16 cellular contexts compared by ENCODE assay signal in genomic region chr16:29836623-29837022, GRCh38. TPM values are rescaled to one million over a fixed set of nuclear protein-coding genes. Genes with fewer than 3 reads are reported as not detected.
DNase-seq lines count a peak whose midpoint lies in the region; ATAC-seq, FAIRE-seq and TF ChIP-seq lines count a peak whose summit lies in the region.
"Had no signal": no experiment of that assay in that cellular context is flagged by ENCODE, and none has a peak within 500 bp of the region (broad histone marks: within the 10 kb centered on the region; RNA-seq: fewer than 3 reads in every experiment).

No MANE protein-coding gene starts in this region.

- H3K4me3 ChIP-seq in A549, result no peak overlapping the region
- H3K4me3 ChIP-seq in HEK293 (ENCODE audit: low read depth, low read length), result no peak overlapping the region
- no peak overlapping the region for H3K4me3 ChIP-seq in H1 (ENCODE audit: extremely low read depth in 1 of 4, insufficient read depth in 2 of 4, low read depth in 3 of 4, low read length in 4 of 4)
- H3K4me3 ChIP-seq in osteoblast (ENCODE audit: insufficient read depth, low read length), result no peak overlapping the region
- H3K4me3 ChIP-seq: BLaER1 treated with 17β-estradiol and CSF1 and Interleukin-3, amounts not matched to agents 10 nM and 100 nM; GM23248; HAP-1 had no signal

- no peak overlapping the region for H2BK120ac ChIP-seq in H1 (replicated peaks; ENCODE audit: low read depth, low read length)

- H4K5ac ChIP-seq in H1 (ENCODE audit: insufficient read length, low read depth, low read length), result no peak overlapping the region

- no peak overlapping the region for H3K27ac Mint-ChIP-seq in activated CD4-positive, alpha-beta memory T cell treated with anti-CD3 and anti-CD28 coated beads for 36 hours
- H3K27ac Mint-ChIP-seq: CD4-positive, CD25-positive, alpha-beta regulatory T cell had no signal

- 94% methylated on average over 8 of the region's 15 CpGs for WGBS in A549 (ENCODE audit: missing lambda C conversion rate)
- 86% methylated on average over 15 of the region's 15 CpGs; no CpG with 5 or more reads in 1 of the 2 experiments for WGBS in H1 (ENCODE audit: extremely low coverage in 1 of 2, insufficient coverage in 1 of 2, insufficient read length in 1 of 2, insufficient replicate concordance in 2 of 2, low coverage in 1 of 2, low lambda C conversion rate in 2 of 2, missing lambda C conversion rate in 1 of 2), 2 experiments

- TF ChIP-seq EP300 in A549 (IDR thresholded peaks at IDR 0.05), result no peak
- no peak for TF ChIP-seq EP300 in H1 (IDR thresholded peaks at IDR 0.05; ENCODE audit: borderline replicate concordance in 1 of 2, low read depth in 2 of 2, low read length in 2 of 2)

- intact Hi-C loops in activated CD4-positive, alpha-beta memory T cell treated with anti-CD3 and anti-CD28 coated beads for 36 hours (cut with micrococcal nuclease), result no loop called here

- no peak overlapping the region for H3K23ac ChIP-seq in H1 (ENCODE audit: insufficient read length)

- no peaks in the 10 kb centered on the region for H3K9me3 Mint-ChIP-seq in activated CD4-positive, alpha-beta memory T cell treated with anti-CD3 and anti-CD28 coated beads for 36 hours
- H3K9me3 Mint-ChIP-seq: CD4-positive, CD25-positive, alpha-beta regulatory T cell had no signal

- TF ChIP-seq RAD21 in A549 (conservative IDR thresholded peaks at IDR 0.05 in 1 of 2, IDR thresholded peaks at IDR 0.05 in 1 of 2), result no peak
- TF ChIP-seq RAD21 in H1 (IDR thresholded peaks at IDR 0.05 in 1 of 2, conservative IDR thresholded peaks at IDR 0.05 in 1 of 2; ENCODE audit: low read depth in 2 of 2, low read length in 2 of 2), result no peak

- H3K27me3 Mint-ChIP-seq in activated CD4-positive, alpha-beta memory T cell treated with anti-CD3 and anti-CD28 coated beads for 36 hours, result no peaks in the 10 kb centered on the region
- H3K27me3 Mint-ChIP-seq: CD4-positive, CD25-positive, alpha-beta regulatory T cell had no signal

- H4K20me1 ChIP-seq in H1 (replicated peaks in 1 of 2; ENCODE audit: control insufficient read depth in 1 of 2, insufficient read depth in 2 of 2, low read length in 2 of 2), result no peaks in the 10 kb centered on the region
- peaks cover 17% of the 10 kb centered on the region for H4K20me1 ChIP-seq in osteoblast (ENCODE audit: insufficient read depth, low read length)

- no peak overlapping the region for H2BK15ac ChIP-seq in H1 (ENCODE audit: low read length)

- DNase-seq in A549 (ENCODE audit: low read depth in 1 of 2, low spot score in 1 of 2), result no peak
- no peak for DNase-seq in H1 (ENCODE audit: low read depth in 1 of 2, low spot score in 2 of 2)
- peak; percentile 6 for DNase-seq in osteoblast (ENCODE audit: insufficient read length, low spot score, missing footprints)
- DNase-seq in activated CD4-positive, alpha-beta memory T cell treated with anti-CD3 and anti-CD28 coated beads for 36 hours, result no peak
- no peak for DNase-seq in foreskin melanocyte
- DNase-seq: 8988T; Calu3; CD4-positive, CD25-positive, alpha-beta regulatory T cell; DMS 273 treated with DMSO at 0.1 percent for 48 hours; GM23248 had no signal

- H2BK12ac ChIP-seq in H1 (ENCODE audit: low read depth, low read length), result no peak overlapping the region

- no peak overlapping the region for H3K14ac ChIP-seq in H1 (ENCODE audit: insufficient read length)

- no peak overlapping the region for H3K18ac ChIP-seq in H1 (ENCODE audit: extremely low read depth, low read length)

- H3K4me2 ChIP-seq in A549, result no peak overlapping the region
- no peak overlapping the region for H3K4me2 ChIP-seq in H1 (ENCODE audit: insufficient read depth in 1 of 2, low read depth in 2 of 2, low read length in 2 of 2)
- no peak overlapping the region for H3K4me2 ChIP-seq in osteoblast (ENCODE audit: insufficient read depth, low read length)
- H3K4me2 ChIP-seq: BLaER1 treated with 17β-estradiol and CSF1 and Interleukin-3, amounts not matched to agents 10 nM and 100 nM had no signal

- H4K91ac ChIP-seq in H1 (replicated peaks; ENCODE audit: insufficient read length, low read length), result no peak overlapping the region

- H3K4me1 ChIP-seq in A549 (peaks cover 16% of the 10 kb centered on the region), HEK293 (ENCODE audit: control insufficient read depth, insufficient read depth, low read length) (no peaks in the 10 kb centered on the region), H1 (replicated peaks in 1 of 4; ENCODE audit: control insufficient read depth in 3 of 4, insufficient read depth in 4 of 4, low read length in 3 of 4) (peaks cover 0 to 2% (median 0%) of the 10 kb centered on the region in 4 experiments; a peak in 1 of 7 replicates), osteoblast (ENCODE audit: insufficient read depth, low read length) (no peaks in the 10 kb centered on the region)
- H3K4me1 ChIP-seq: BLaER1 treated with 17β-estradiol and CSF1 and Interleukin-3, amounts not matched to agents 10 nM and 100 nM; HAP-1 had no signal

- TF ChIP-seq POLR2A in A549 (IDR thresholded peaks at IDR 0.05; ENCODE audit: low read length) (no peak), H1 (IDR thresholded peaks at IDR 0.05; ENCODE audit: control extremely low read depth in 1 of 2, low read depth in 2 of 2, low read length in 2 of 2) (no peak)

- H3K27me3 ChIP-seq in H1 (replicated peaks in 1 of 4; ENCODE audit: control insufficient read depth in 3 of 4, extremely low read depth in 1 of 4, insufficient read depth in 3 of 4, low read length in 3 of 4), result no peaks in the 10 kb centered on the region
- H3K27me3 ChIP-seq in osteoblast (ENCODE audit: insufficient read depth, low read length), result no peaks in the 10 kb centered on the region
- H3K27me3 ChIP-seq: BLaER1 treated with 17β-estradiol and CSF1 and Interleukin-3, amounts not matched to agents 10 nM and 100 nM had no signal

- H3K27ac ChIP-seq in A549 (no peak overlapping the region), HEK293 (ENCODE audit: extremely low read depth, low read depth, low read length) (no peak overlapping the region), H1 (ENCODE audit: low read depth, low read length) (no peak overlapping the region), osteoblast (ENCODE audit: low read depth, low read length) (no peak overlapping the region)
- H3K27ac ChIP-seq: BLaER1 treated with 17β-estradiol and CSF1 and Interleukin-3, amounts not matched to agents 10 nM and 100 nM; GM23248 had no signal

- ATAC-seq in A549 (0 out of 6 replicates have a peak, but pooled peaks have one; percentile 24 to 41), GM18519 (IDR thresholded peaks at IDR 0.05; ENCODE audit: low FRiP score, unreplicated experiment) (no peak)

- CTCF ChIA-PET in A549 (lab: Yijun Ruan, JAX) (interaction anchor here (0.7 to 26.2 kb wide), 3 partner anchors 12 to 18 kb away, joined by 3 to 568 read pairs (median 53); partner anchors contain the start of genes MAZ, MVP, PAGR1 and PRRT2), HEK293 (lab: Yijun Ruan, JAX) (interaction anchor here (0.5 to 6.5 kb wide), 4 partner anchors 12 to 195 kb away, joined by 3 to 67 read pairs (median 4); partner anchors contain the start of gene TLCD3B), H1 (lab: Charles Lee; ENCODE audit: partially characterized antibody) (interaction anchor here (0.9 to 3.6 kb wide), 2 partner anchors 11 to 25 kb away, joined by 4 to 27 read pairs; no protein-coding TSS in a partner anchor)
- CTCF ChIA-PET in activated CD4-positive, alpha-beta memory T cell treated with anti-CD3 and anti-CD28 coated beads for 36 hours (lab: Charles Lee), result interaction anchor here (4.4 kb wide), 1 partner anchor 12 kb away, joined by 24 read pairs; no protein-coding TSS in a partner anchor

- no peak overlapping the region; a peak in 1 of 7 replicates for H3K9ac ChIP-seq in H1 (replicated peaks in 1 of 4; ENCODE audit: extremely low read depth in 1 of 4, low read depth in 3 of 4, low read length in 3 of 4)
- H3K9ac ChIP-seq: BLaER1 treated with 17β-estradiol and CSF1 and Interleukin-3, amounts not matched to agents 10 nM and 100 nM; GM23248 had no signal

- no peak overlapping the region for H3K56ac ChIP-seq in H1 (replicated peaks; ENCODE audit: insufficient read length, low read depth, low read length)

- POLR2A ChIA-PET in A549 (lab: Yijun Ruan, JAX) (no interaction called here), HEK293 (lab: Yijun Ruan, JAX) (no interaction called here), H1 (lab: Charles Lee; ENCODE audit: partially characterized antibody) (interaction anchor here (0.9 to 1.5 kb wide), 3 partner anchors 9 to 14 kb away, joined by 3 to 6 read pairs (median 4); no protein-coding TSS in a partner anchor)
- POLR2A ChIA-PET in activated CD4-positive, alpha-beta memory T cell treated with anti-CD3 and anti-CD28 coated beads for 36 hours (lab: Charles Lee), result no interaction called here

- H4K8ac ChIP-seq in H1 (ENCODE audit: extremely low read depth, insufficient read depth, low read length), result 0 out of 2 replicates have a peak overlapping the region, but pooled peaks have one; percentile 85

- FAIRE-seq in A549 (lab: Jason Lieb, UNC), result no peak
- FAIRE-seq in H1 (lab: Jason Lieb, UNC), result no peak
- FAIRE-seq: GM18507, HTR-8/SVneo had no signal

- H3K4ac ChIP-seq in H1 (replicated peaks; ENCODE audit: insufficient read length, low read depth, low read length), result no peak overlapping the region

- H3K36me3 ChIP-seq in HEK293 (ENCODE audit: control insufficient read depth in 2 of 2, insufficient read depth in 1 of 2, low read length in 2 of 2) (peaks cover 0 to 5% of the 10 kb centered on the region in 2 experiments; a peak in 1 of 3 replicates), H1 (ENCODE audit: control insufficient read depth in 2 of 4, insufficient read depth in 4 of 4, low read length in 3 of 4) (no peaks in the 10 kb centered on the region), osteoblast (ENCODE audit: insufficient read depth, low read length) (peaks cover 86% of the 10 kb centered on the region)
- H3K36me3 ChIP-seq: HAP-1 had no signal

- H2AFZ ChIP-seq in H1 (ENCODE audit: low read length), result no peak overlapping the region
- no peak overlapping the region for H2AFZ ChIP-seq in osteoblast (ENCODE audit: low read length)
- H2AFZ ChIP-seq: GM23248 had no signal

- no peak overlapping the region for H2BK20ac ChIP-seq in H1 (ENCODE audit: low read length)

- H2BK5ac ChIP-seq in H1 (ENCODE audit: low read depth, low read length), result no peak overlapping the region

- peaks cover 43% of the 10 kb centered on the region for H3K36me3 Mint-ChIP-seq in activated CD4-positive, alpha-beta memory T cell treated with anti-CD3 and anti-CD28 coated beads for 36 hours

- H3K79me2 ChIP-seq in H1 (ENCODE audit: control insufficient read depth in 1 of 2, insufficient read depth in 2 of 2, low read length in 2 of 2) (no peaks in the 10 kb centered on the region), osteoblast (ENCODE audit: insufficient read depth, low read length) (peaks cover 17% of the 10 kb centered on the region)

- no peak overlapping the region for H2AK5ac ChIP-seq in H1 (ENCODE audit: low read depth, low read length)

- H3K23me2 ChIP-seq in H1 (ENCODE audit: low read depth, low read length), result no peaks in the 10 kb centered on the region

- no peaks in the 10 kb centered on the region for H3K79me1 ChIP-seq in H1 (ENCODE audit: low read depth, low read length)

- H3K4me3 Mint-ChIP-seq in activated CD4-positive, alpha-beta memory T cell treated with anti-CD3 and anti-CD28 coated beads for 36 hours, result no peak overlapping the region

- TF ChIP-seq CTCF in A549 (IDR thresholded peaks at IDR 0.05), result no peak
- TF ChIP-seq CTCF in HEK293 (tag by site-specific recombination; IDR thresholded peaks at IDR 0.05), result no peak
- TF ChIP-seq CTCF in H1 (IDR thresholded peaks at IDR 0.05; ENCODE audit: control extremely low read depth in 1 of 3, insufficient read depth in 1 of 3, low read depth in 1 of 3, low read length in 3 of 3), result no peak
- no peak for TF ChIP-seq CTCF in osteoblast (IDR thresholded peaks at IDR 0.05; ENCODE audit: extremely low read depth, low read depth, low read length)

- H3K9me3 ChIP-seq in A549, result no peaks in the 10 kb centered on the region
- H3K9me3 ChIP-seq in HEK293 (ENCODE audit: control insufficient read depth, insufficient read depth, low read depth, low read length), result no peaks in the 10 kb centered on the region
- H3K9me3 ChIP-seq in H1 (ENCODE audit: insufficient read depth in 2 of 2, low read depth in 1 of 2, low read length in 1 of 2), result no peaks in the 10 kb centered on the region
- H3K9me3 ChIP-seq in osteoblast (ENCODE audit: low read depth, low read length), result no peaks in the 10 kb centered on the region
- H3K9me3 ChIP-seq: BLaER1 treated with 17β-estradiol and CSF1 and Interleukin-3, amounts not matched to agents 10 nM and 100 nM; HAP-1 had no signal

- H3K4me1 Mint-ChIP-seq in activated CD4-positive, alpha-beta memory T cell treated with anti-CD3 and anti-CD28 coated beads for 36 hours (ENCODE audit: low read depth), result peaks cover 11% of the 10 kb centered on the region

RNA-seq across cellular contexts. Expression of gene MVP, which starts 16.4 kb away (rescaled TPM):
- polyA plus RNA-seq in A549 (2011; rRNA removed), result 73.3 and 87.7 TPM in 2 replicates
- 50.3 and 58.7 TPM in 2 replicates for polyA plus RNA-seq in A549 (2012; cell fraction: cytosol; rRNA removed)
- polyA plus RNA-seq in A549 (2012; cell fraction: nucleus; rRNA removed), result 188 and 201 TPM in 2 replicates
- 86.2 to 109 TPM (median 106 TPM) in 3 replicates for polyA plus RNA-seq in A549 (2017; fragmentation: RNase III; extraction: RNeasy Plus Mini Kit Qiagen cat#74134 plus additional on column Dnase treatment)
- polyA minus RNA-seq in A549 (2011; rRNA and poly(A)+ RNA removed), result 325 and 351 TPM in 2 replicates
- 1.9 and 2.9 TPM in 2 replicates for total RNA-seq in H1 (2021; fragmentation: NEBNext Ultra II Directional; extraction: Animal tissue kit (Norgen Biotek cat#: 25700))
- polyA plus RNA-seq in H1 (2011; rRNA removed), result 1.9 and 4.3 TPM in 2 replicates
- 4.8 TPM for polyA plus RNA-seq in H1 (2011; cell fraction: cytosol; rRNA removed)
- polyA plus RNA-seq in H1 (2011; cell fraction: nucleus; rRNA removed), result 18.5 TPM
- polyA plus RNA-seq in H1 (2012, experiment 1 of 2), result 2.4 to 5.6 TPM (median 3.9 TPM) in 4 replicates
- 1.9 TPM for polyA plus RNA-seq in H1 (2012, experiment 2 of 2)
- polyA plus RNA-seq in H1 (2013, experiment 1 of 2), result 1.4 TPM
- polyA plus RNA-seq in H1 (2013, experiment 2 of 2), result 1.6 TPM
- polyA minus RNA-seq in H1 (2011; rRNA and poly(A)+ RNA removed), result 6.9 and 15.2 TPM in 2 replicates
- polyA minus RNA-seq in H1 (2011; cell fraction: cytosol; rRNA and poly(A)+ RNA removed), result 4.5 TPM
- 3.7 TPM for polyA minus RNA-seq in H1 (2011; cell fraction: nucleus; rRNA and poly(A)+ RNA removed)
- 273 and 274 TPM in 2 replicates for total RNA-seq in osteoblast
- total RNA-seq in activated CD4-positive, alpha-beta memory T cell treated with anti-CD3 and anti-CD28 coated beads for 36 hours, result 100 to 1,000 TPM; 149 to 156 TPM

RNA-seq across cellular contexts. Expression of gene PAGR1, which starts 20.7 kb away (rescaled TPM):
- polyA plus RNA-seq in A549 (2011; rRNA removed) (18.9 and 26.7 TPM in 2 replicates), A549 (2017; fragmentation: RNase III; extraction: RNeasy Plus Mini Kit Qiagen cat#74134 plus additional on column Dnase treatment) (41.0 to 44.5 TPM (median 43.1 TPM) in 3 replicates), H1 (2011; rRNA removed) (35.4 and 53.5 TPM in 2 replicates)
- polyA plus RNA-seq in A549 (2012; cell fraction: cytosol; rRNA removed), result 43.8 and 50.3 TPM in 2 replicates
- 25.9 and 29.0 TPM in 2 replicates for polyA plus RNA-seq in A549 (2012; cell fraction: nucleus; rRNA removed)
- polyA minus RNA-seq in A549 (2011; rRNA and poly(A)+ RNA removed), result 4.3 and 5.9 TPM in 2 replicates
- 56.4 and 56.6 TPM in 2 replicates for total RNA-seq in H1 (2021; fragmentation: NEBNext Ultra II Directional; extraction: Animal tissue kit (Norgen Biotek cat#: 25700))
- polyA plus RNA-seq in H1 (2011; cell fraction: cytosol; rRNA removed), result 61.5 TPM
- 143 TPM for polyA plus RNA-seq in H1 (2011; cell fraction: nucleus; rRNA removed)
- polyA plus RNA-seq in H1 (2012, experiment 1 of 2), result 53.2 to 67.0 TPM (median 62.3 TPM) in 4 replicates
- 60.2 TPM for polyA plus RNA-seq in H1 (2012, experiment 2 of 2)
- 43.2 TPM for polyA plus RNA-seq in H1 (2013, experiment 1 of 2)
- polyA plus RNA-seq in H1 (2013, experiment 2 of 2), result 44.5 TPM
- 5.8 and 8.3 TPM in 2 replicates for polyA minus RNA-seq in H1 (2011; rRNA and poly(A)+ RNA removed)
- polyA minus RNA-seq in H1 (2011; cell fraction: cytosol; rRNA and poly(A)+ RNA removed), result 19.6 TPM
- polyA minus RNA-seq in H1 (2011; cell fraction: nucleus; rRNA and poly(A)+ RNA removed), result 30.1 TPM
- total RNA-seq in osteoblast, result 16.8 and 19.9 TPM in 2 replicates
- 10 to 100 TPM; 21.9 to 24.0 TPM for total RNA-seq in activated CD4-positive, alpha-beta memory T cell treated with anti-CD3 and anti-CD28 coated beads for 36 hours

RNA-seq across cellular contexts. Expression of gene PRRT2, which starts 24.6 kb away (rescaled TPM):
- polyA plus RNA-seq in A549 (2011; rRNA removed) (0.25 and 0.34 TPM in 2 replicates), A549 (2017; fragmentation: RNase III; extraction: RNeasy Plus Mini Kit Qiagen cat#74134 plus additional on column Dnase treatment) (0.34 to 0.55 TPM (median 0.44 TPM) in 3 replicates), H1 (2011; rRNA removed) (32.6 and 49.7 TPM in 2 replicates)
- 0.54 and 0.62 TPM in 2 replicates for polyA plus RNA-seq in A549 (2012; cell fraction: cytosol; rRNA removed)
- 5.0 and 5.1 TPM in 2 replicates for polyA plus RNA-seq in A549 (2012; cell fraction: nucleus; rRNA removed)
- polyA minus RNA-seq in A549 (2011; rRNA and poly(A)+ RNA removed), result 0.29 and 0.34 TPM in 2 replicates
- total RNA-seq in H1 (2021; fragmentation: NEBNext Ultra II Directional; extraction: Animal tissue kit (Norgen Biotek cat#: 25700)), result 12.8 and 16.6 TPM in 2 replicates
- 36.1 TPM for polyA plus RNA-seq in H1 (2011; cell fraction: cytosol; rRNA removed)
- 233 TPM for polyA plus RNA-seq in H1 (2011; cell fraction: nucleus; rRNA removed)
- polyA plus RNA-seq in H1 (2012, experiment 1 of 2), result 25.4 to 32.2 TPM (median 26.8 TPM) in 4 replicates
- polyA plus RNA-seq in H1 (2012, experiment 2 of 2), result 12.5 TPM
- 16.5 TPM for polyA plus RNA-seq in H1 (2013, experiment 1 of 2)
- 13.8 TPM for polyA plus RNA-seq in H1 (2013, experiment 2 of 2)
- 4.5 and 8.5 TPM in 2 replicates for polyA minus RNA-seq in H1 (2011; rRNA and poly(A)+ RNA removed)
- 5.9 TPM for polyA minus RNA-seq in H1 (2011; cell fraction: cytosol; rRNA and poly(A)+ RNA removed)
- 29.9 TPM for polyA minus RNA-seq in H1 (2011; cell fraction: nucleus; rRNA and poly(A)+ RNA removed)
- 1.4 and 4.1 TPM in 2 replicates for total RNA-seq in osteoblast
- 1 to 10 TPM in 1 of 2 experiments, under 1 TPM in 1; 1.00 to 2.6 TPM for total RNA-seq in activated CD4-positive, alpha-beta memory T cell treated with anti-CD3 and anti-CD28 coated beads for 36 hours

RNA-seq across cellular contexts. Expression of gene CDIPT, which starts 26.4 kb away (rescaled TPM):
- polyA plus RNA-seq in A549 (2011; rRNA removed) (64.0 and 84.3 TPM in 2 replicates), A549 (2017; fragmentation: RNase III; extraction: RNeasy Plus Mini Kit Qiagen cat#74134 plus additional on column Dnase treatment) (60.3 to 72.1 TPM (median 71.2 TPM) in 3 replicates), H1 (2011; rRNA removed) (140 and 190 TPM in 2 replicates)
- polyA plus RNA-seq in A549 (2012; cell fraction: cytosol; rRNA removed), result 101 and 128 TPM in 2 replicates
- 105 TPM in 2 replicates for polyA plus RNA-seq in A549 (2012; cell fraction: nucleus; rRNA removed)
- polyA minus RNA-seq in A549 (2011; rRNA and poly(A)+ RNA removed), result 45.2 and 48.8 TPM in 2 replicates
- total RNA-seq in H1 (2021; fragmentation: NEBNext Ultra II Directional; extraction: Animal tissue kit (Norgen Biotek cat#: 25700)), result 69.2 and 70.9 TPM in 2 replicates
- 121 TPM for polyA plus RNA-seq in H1 (2011; cell fraction: cytosol; rRNA removed)
- 112 TPM for polyA plus RNA-seq in H1 (2011; cell fraction: nucleus; rRNA removed)
- polyA plus RNA-seq in H1 (2012, experiment 1 of 2), result 68.6 to 81.2 TPM (median 78.1 TPM) in 4 replicates
- 94.9 TPM for polyA plus RNA-seq in H1 (2012, experiment 2 of 2)
- 63.4 TPM for polyA plus RNA-seq in H1 (2013, experiment 1 of 2)
- polyA plus RNA-seq in H1 (2013, experiment 2 of 2), result 67.9 TPM
- 50.1 and 60.7 TPM in 2 replicates for polyA minus RNA-seq in H1 (2011; rRNA and poly(A)+ RNA removed)
- 63.3 TPM for polyA minus RNA-seq in H1 (2011; cell fraction: cytosol; rRNA and poly(A)+ RNA removed)
- polyA minus RNA-seq in H1 (2011; cell fraction: nucleus; rRNA and poly(A)+ RNA removed), result 28.2 TPM
- 105 and 107 TPM in 2 replicates for total RNA-seq in osteoblast
- total RNA-seq in activated CD4-positive, alpha-beta memory T cell treated with anti-CD3 and anti-CD28 coated beads for 36 hours, result 10 to 100 TPM; 39.5 to 43.9 TPM

RNA-seq across cellular contexts. Expression of gene MAZ, which starts 30.3 kb away (rescaled TPM):
- polyA plus RNA-seq in A549 (2011; rRNA removed) (79.6 and 99.7 TPM in 2 replicates), A549 (2017; fragmentation: RNase III; extraction: RNeasy Plus Mini Kit Qiagen cat#74134 plus additional on column Dnase treatment) (216 to 231 TPM (median 221 TPM) in 3 replicates), H1 (2011; rRNA removed) (219 and 357 TPM in 2 replicates)
- polyA plus RNA-seq in A549 (2012; cell fraction: cytosol; rRNA removed), result 192 and 249 TPM in 2 replicates
- polyA plus RNA-seq in A549 (2012; cell fraction: nucleus; rRNA removed), result 213 and 345 TPM in 2 replicates
- 200 and 239 TPM in 2 replicates for polyA minus RNA-seq in A549 (2011; rRNA and poly(A)+ RNA removed)
- 376 and 380 TPM in 2 replicates for total RNA-seq in H1 (2021; fragmentation: NEBNext Ultra II Directional; extraction: Animal tissue kit (Norgen Biotek cat#: 25700))
- 226 TPM for polyA plus RNA-seq in H1 (2011; cell fraction: cytosol; rRNA removed)
- 465 TPM for polyA plus RNA-seq in H1 (2011; cell fraction: nucleus; rRNA removed)
- polyA plus RNA-seq in H1 (2012, experiment 1 of 2), result 359 to 553 TPM (median 440 TPM) in 4 replicates
- 327 TPM for polyA plus RNA-seq in H1 (2012, experiment 2 of 2)
- polyA plus RNA-seq in H1 (2013, experiment 1 of 2), result 126 TPM
- polyA plus RNA-seq in H1 (2013, experiment 2 of 2), result 116 TPM
- polyA minus RNA-seq in H1 (2011; rRNA and poly(A)+ RNA removed), result 294 and 426 TPM in 2 replicates
- 315 TPM for polyA minus RNA-seq in H1 (2011; cell fraction: cytosol; rRNA and poly(A)+ RNA removed)
- 159 TPM for polyA minus RNA-seq in H1 (2011; cell fraction: nucleus; rRNA and poly(A)+ RNA removed)
- 221 and 267 TPM in 2 replicates for total RNA-seq in osteoblast
- total RNA-seq in activated CD4-positive, alpha-beta memory T cell treated with anti-CD3 and anti-CD28 coated beads for 36 hours, result 100 to 1,000 TPM; 227 to 242 TPM

Comparison
In these comparisons a context has a peak if more than half of its experiments do, and no peak if none do; other contexts are left out.
1. RNA of gene MVP, which starts 16.4 kb away (total RNA-seq): 273 to 274 TPM in osteoblast and 149 to 156 TPM in activated CD4-positive, alpha-beta memory T cell treated with anti-CD3 and anti-CD28 coated beads for 36 hours; 1.9 to 2.9 TPM in H1; every median in the first group is over 10 times any median in the second.